Comparison of ENCODE assay signal across 9 cellular contexts in the genomic region with DNA sequence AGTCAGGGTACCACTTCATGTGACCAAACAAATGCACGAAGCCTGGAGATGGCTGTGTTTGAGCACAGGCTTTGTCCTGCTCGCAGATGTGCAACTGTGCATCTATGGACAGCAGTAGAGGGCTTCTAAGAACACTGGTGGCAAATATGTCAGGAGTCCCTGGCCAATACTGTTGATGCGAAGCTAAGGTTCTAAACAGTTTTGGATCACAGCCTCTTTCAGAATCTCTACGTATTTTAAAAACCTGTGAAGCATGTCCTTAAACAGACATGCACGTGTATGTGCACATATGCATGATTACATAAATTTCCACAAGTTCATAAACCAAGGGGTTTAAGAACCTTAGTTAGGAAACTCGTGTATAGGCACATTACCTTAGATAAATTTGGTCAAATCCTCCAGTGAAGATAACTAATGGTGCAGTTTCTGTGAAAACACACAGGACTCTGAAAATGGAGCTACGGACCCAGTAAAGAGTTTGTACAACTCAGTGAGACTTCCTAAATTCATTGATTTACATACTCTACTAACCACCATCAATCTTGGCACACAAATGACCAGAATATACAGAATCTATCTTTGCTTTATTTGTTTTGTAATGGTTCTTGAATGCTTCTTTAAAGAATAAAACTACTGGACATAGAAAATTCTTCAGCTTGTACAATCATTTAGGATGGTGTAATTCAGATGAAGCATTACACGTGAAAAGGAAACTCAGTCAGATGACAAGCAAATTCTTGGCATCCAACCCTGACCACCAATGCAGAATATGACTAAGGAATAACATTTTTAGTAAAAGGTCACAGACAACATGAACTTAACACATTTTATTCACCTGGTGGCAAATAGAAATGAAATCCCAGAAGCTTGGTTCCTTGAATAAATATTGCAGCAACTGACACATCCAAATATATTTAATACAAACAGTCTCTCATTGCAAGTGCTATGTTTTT. TPM values are rescaled to one million over a fixed set of nuclear protein-coding genes. Genes with fewer than 3 reads are reported as not detected.
DNase-seq lines count a peak whose midpoint lies in the region; ATAC-seq and TF ChIP-seq lines count a peak whose summit lies in the region.
"Had no signal": no experiment of that assay in that cellular context is flagged by ENCODE, and none has a peak within 500 bp of the region (broad histone marks: within the 10 kb centered on the region; RNA-seq: fewer than 3 reads in every experiment).

No MANE protein-coding gene starts in this region.

- no peaks in the 10 kb centered on the region for H3K9me3 ChIP-seq in SK-N-SH

- H3K36me3 ChIP-seq in SK-N-SH (replicated peaks in 1 of 2; ENCODE audit: control insufficient read depth in 1 of 2, insufficient read depth in 2 of 2, low read length in 1 of 2), result peaks cover 0 to 4% of the 10 kb centered on the region in 2 experiments

- no peak; a peak in 1 of 4 replicates for TF ChIP-seq EP300 in SK-N-SH (IDR thresholded peaks at IDR 0.05; ENCODE audit: borderline replicate concordance in 1 of 2, low read depth in 1 of 2, low read length in 1 of 2)

- TF ChIP-seq CTCF in SK-N-SH (IDR thresholded peaks at IDR 0.05) (no peak), omental fat pad (IDR thresholded peaks at IDR 0.05) (no peak), type B pancreatic cell (conservative IDR thresholded peaks at IDR 0.05) (no peak)

- H4K20me1 ChIP-seq in SK-N-SH (ENCODE audit: insufficient read depth), result no peaks in the 10 kb centered on the region

- no peaks in the 10 kb centered on the region for H3K27me3 Mint-ChIP-seq in activated naive CD4-positive, alpha-beta T cell treated with anti-CD3 and anti-CD28 coated beads, Interleukin-2, amount 10 ng/mL, durations not matched to agents 7 days and 5 days
- H3K27me3 Mint-ChIP-seq in type B pancreatic cell, result no peaks in the 10 kb centered on the region

- peaks cover 0 to 6% of the 10 kb centered on the region in 2 donors for H3K9me3 Mint-ChIP-seq in activated naive CD4-positive, alpha-beta T cell treated with anti-CD3 and anti-CD28 coated beads, Interleukin-2, amount 50 U/mL, for 72 hours
- H3K9me3 Mint-ChIP-seq in activated naive CD4-positive, alpha-beta T cell treated with anti-CD3 and anti-CD28 coated beads, Interleukin-2, amount 10 ng/mL, durations not matched to agents 7 days and 5 days, result no peaks in the 10 kb centered on the region
- no peaks in the 10 kb centered on the region for H3K9me3 Mint-ChIP-seq in type B pancreatic cell
- H3K9me3 Mint-ChIP-seq: brain had no signal

- H3K27ac ChIP-seq in SK-N-SH (ENCODE audit: low read depth in 2 of 2, low read length in 1 of 2), result peak overlapping the region; percentile 22 to 69; a peak in 3 of 4 replicates

- no peak overlapping the region for H2AFZ ChIP-seq in SK-N-SH (ENCODE audit: low read depth)

- peak overlapping the region; percentile 28; the same call in 1 of the 2 replicates for H3K4me2 ChIP-seq in SK-N-SH

- TF ChIP-seq RAD21 in SK-N-SH (IDR thresholded peaks at IDR 0.05; ENCODE audit: low read length), result no peak

- H3K9ac ChIP-seq in SK-N-SH, result no peak overlapping the region; the same call in 1 of the 2 replicates

- peaks cover 76% of the 10 kb centered on the region for H3K79me2 ChIP-seq in SK-N-SH (ENCODE audit: insufficient read depth)

- H3K36me3 Mint-ChIP-seq in activated naive CD4-positive, alpha-beta T cell treated with anti-CD3 and anti-CD28 coated beads, Interleukin-2, amount 50 U/mL, for 72 hours, result peaks cover 0 to 7% of the 10 kb centered on the region in 2 donors
- no peaks in the 10 kb centered on the region for H3K36me3 Mint-ChIP-seq in activated naive CD4-positive, alpha-beta T cell treated with anti-CD3 and anti-CD28 coated beads, Interleukin-2, amount 10 ng/mL, durations not matched to agents 7 days and 5 days
- no peaks in the 10 kb centered on the region for H3K36me3 Mint-ChIP-seq in type B pancreatic cell
- H3K36me3 Mint-ChIP-seq: brain had no signal

- H3K4me3 ChIP-seq in SK-N-SH (ENCODE audit: low read depth in 2 of 2, low read length in 1 of 2), result no peak overlapping the region

- H3K4me1 ChIP-seq in SK-N-SH (ENCODE audit: control insufficient read depth in 1 of 2, insufficient read depth in 2 of 2, low read depth in 1 of 2, low read length in 1 of 2), result peaks cover 0 to 48% of the 10 kb centered on the region in 2 experiments; a peak in 3 of 4 replicates

- no peaks in the 10 kb centered on the region for H3K27me3 ChIP-seq in SK-N-SH (ENCODE audit: insufficient read depth)

- POLR2A ChIA-PET in SK-N-SH (lab: Yijun Ruan, JAX), result no interaction called here

- peak in 1 of 2 donors; percentile 19 for DNase-seq in activated naive CD4-positive, alpha-beta T cell treated with anti-CD3 and anti-CD28 coated beads, Interleukin-2, amount 50 U/mL, for 72 hours (ENCODE audit: low spot score in 2 of 2)
- DNase-seq in activated naive CD4-positive, alpha-beta T cell treated with anti-CD3 and anti-CD28 coated beads, Interleukin-2, amount 10 ng/mL, durations not matched to agents 7 days and 5 days, result no peak
- DNase-seq in SK-N-SH, result no peak
- DNase-seq in omental fat pad (ENCODE audit: low spot score), result no peak
- DNase-seq in Kasumi-1 (lab: John Stamatoyannopoulos, UW), result no peak
- DNase-seq in type B pancreatic cell (ENCODE audit: extremely low spot score, unreplicated experiment), result no peak
- no peak for DNase-seq in NCI-H2196 (lab: John Stamatoyannopoulos, UW; ENCODE audit: unreplicated experiment)

- peak; percentile 86 to 93 for ATAC-seq in activated naive CD4-positive, alpha-beta T cell treated with anti-CD3 and anti-CD28 coated beads, Interleukin-2, amount 50 U/mL, for 72 hours
- ATAC-seq in HG02938 (IDR thresholded peaks at IDR 0.05; ENCODE audit: unreplicated experiment), result peak; percentile 64
- peak; percentile 53 for ATAC-seq in omental fat pad (ENCODE audit: low FRiP score)

- H3F3A ChIP-seq in SK-N-SH (replicated peaks; ENCODE audit: insufficient read depth), result peaks cover 34% of the 10 kb centered on the region

- peak overlapping the region in 1 of 2 donors; percentile 38 for H3K27ac Mint-ChIP-seq in activated naive CD4-positive, alpha-beta T cell treated with anti-CD3 and anti-CD28 coated beads, Interleukin-2, amount 50 U/mL, for 72 hours
- H3K27ac Mint-ChIP-seq in activated naive CD4-positive, alpha-beta T cell treated with anti-CD3 and anti-CD28 coated beads, Interleukin-2, amount 10 ng/mL, durations not matched to agents 7 days and 5 days, result no peak overlapping the region
- no peak overlapping the region for H3K27ac Mint-ChIP-seq in type B pancreatic cell
- H3K27ac Mint-ChIP-seq: brain had no signal

- H3K4me1 Mint-ChIP-seq in activated naive CD4-positive, alpha-beta T cell treated with anti-CD3 and anti-CD28 coated beads, Interleukin-2, amount 10 ng/mL, durations not matched to agents 7 days and 5 days, result peaks cover 11% of the 10 kb centered on the region
- H3K4me1 Mint-ChIP-seq in type B pancreatic cell (ENCODE audit: unreplicated experiment), result no peaks in the 10 kb centered on the region

- no peaks in the 10 kb centered on the region for H3K9me2 ChIP-seq in SK-N-SH

- CTCF ChIA-PET in activated naive CD4-positive, alpha-beta T cell treated with anti-CD3 and anti-CD28 coated beads, Interleukin-2, amount 10 ng/mL, durations not matched to agents 7 days and 5 days (lab: Charles Lee), result interaction anchor here (0.9 to 1.3 kb wide), 6 partner anchors 8 to 482 kb away, joined by 3 to 4 read pairs (median 3); no protein-coding TSS in a partner anchor
- CTCF ChIA-PET in SK-N-SH (lab: Yijun Ruan, JAX), result interaction anchor here (0.8 to 1.0 kb wide), 2 partner anchors 9 to 11 kb away, joined by 4 read pairs; no protein-coding TSS in a partner anchor

- 81% methylated on average over 8 of the region's 8 CpGs for WGBS in SK-N-SH (ENCODE audit: low lambda C conversion rate)

- H3K4me3 Mint-ChIP-seq in activated naive CD4-positive, alpha-beta T cell treated with anti-CD3 and anti-CD28 coated beads, Interleukin-2, amount 10 ng/mL, durations not matched to agents 7 days and 5 days, result no peak overlapping the region
- H3K4me3 Mint-ChIP-seq in type B pancreatic cell, result no peak overlapping the region
- H3K4me3 Mint-ChIP-seq: brain had no signal

TF ChIP-seq in SK-N-SH, 30 proteins besides CTCF, POLR2A, EP300 and RAD21 (continues in another document):
- TF ChIP-seq RFX5 (IDR thresholded peaks at IDR 0.05; ENCODE audit: low read length) (no peak), FOXJ3 (CRISPR knock-in tag; IDR thresholded peaks at IDR 0.05) (no peak), REST (IDR thresholded peaks at IDR 0.05; ENCODE audit: low read depth, low read length) (no peak)

RNA-seq across cellular contexts. Expression of gene KCNQ5, which starts 27.4 kb away (rescaled TPM):
- 1 to 10 TPM; 7.3 to 9.6 TPM for total RNA-seq in activated naive CD4-positive, alpha-beta T cell treated with anti-CD3 and anti-CD28 coated beads, Interleukin-2, amount 50 U/mL, for 72 hours
- polyA plus RNA-seq in SK-N-SH (2012; rRNA removed), result 3.2 and 3.7 TPM in 2 replicates
- 4.2 TPM in 2 replicates for polyA plus RNA-seq in SK-N-SH (2012; cell fraction: cytosol; rRNA removed)
- polyA plus RNA-seq in SK-N-SH (2012; cell fraction: nucleus; rRNA removed), result 3.7 and 4.7 TPM in 2 replicates
- under 1 TPM in 2 of 4 donors, not detected in 2; 0.16 to 0.24 TPM for total RNA-seq in omental fat pad
- total RNA-seq in type B pancreatic cell (ENCODE audit: low replicate concordance), result 1.1 and 1.7 TPM in 2 replicates
